1 cellular context compared by ENCODE assay signal in the genomic region with DNA sequence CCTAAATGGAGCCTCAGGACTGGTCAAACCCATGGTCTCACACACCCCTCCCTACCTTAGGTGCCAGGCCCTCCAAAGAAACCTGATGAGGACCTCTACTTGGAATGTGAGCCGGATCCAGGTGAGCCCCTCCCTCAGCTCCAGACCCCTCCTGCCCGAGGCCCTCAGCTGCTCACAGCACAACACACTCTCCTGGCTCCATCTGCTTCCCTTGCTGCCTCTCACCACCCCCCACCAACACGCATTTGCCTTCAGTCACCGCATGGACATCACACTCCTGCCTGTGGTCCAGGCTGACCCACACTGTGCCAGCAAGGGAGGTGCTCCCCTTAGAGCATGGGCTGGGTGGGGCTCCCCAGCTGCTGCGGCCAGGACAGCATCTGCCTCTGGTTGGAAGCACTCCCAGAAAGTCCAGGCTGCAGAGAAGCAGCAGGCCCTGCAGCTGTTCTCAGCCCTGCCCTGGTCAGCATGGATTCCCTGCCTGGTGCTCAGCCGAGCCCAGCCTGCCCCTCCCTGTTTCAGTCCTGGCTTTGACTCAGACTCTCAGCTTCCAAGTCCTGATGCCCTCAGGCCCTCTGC.
TF ChIP-seq lines count a peak whose summit lies in the region.

No MANE protein-coding gene starts in this region.

TF ChIP-seq in SK-N-SH, 30 proteins besides CTCF, POLR2A, EP300 and RAD21 (continued from another document):
- TF ChIP-seq TEAD4 (IDR thresholded peaks at IDR 0.05; ENCODE audit: borderline replicate concordance, insufficient read depth) (no peak), GABPA (IDR thresholded peaks at IDR 0.05; ENCODE audit: low read depth) (no peak), RFX5 (IDR thresholded peaks at IDR 0.05; ENCODE audit: low read length) (no peak), CHD2 (IDR thresholded peaks at IDR 0.05; ENCODE audit: low read length, partially characterized antibody) (peak; percentile 76), SMC3 (IDR thresholded peaks at IDR 0.05; ENCODE audit: low read depth, low read length) (no peak), ELF1 (IDR thresholded peaks at IDR 0.05) (no peak), JUND (IDR thresholded peaks at IDR 0.05) (no peak), YY1 (IDR thresholded peaks at IDR 0.05; ENCODE audit: low read depth) (no peak), MXI1 (IDR thresholded peaks at IDR 0.05; ENCODE audit: low read depth, low read length) (peak; percentile 92), EZH2phosphoT487 (IDR thresholded peaks at IDR 0.05; ENCODE audit: borderline replicate concordance, low read depth) (no peak), GATA2 (CRISPR knock-in tag; IDR thresholded peaks at IDR 0.05) (peak; percentile 50), NRF1 (IDR thresholded peaks at IDR 0.05; ENCODE audit: low read depth, low read length) (no peak), RXRA (IDR thresholded peaks at IDR 0.05; ENCODE audit: borderline replicate concordance, low read depth) (no peak)
- TF ChIP-seq, protein P1, sequence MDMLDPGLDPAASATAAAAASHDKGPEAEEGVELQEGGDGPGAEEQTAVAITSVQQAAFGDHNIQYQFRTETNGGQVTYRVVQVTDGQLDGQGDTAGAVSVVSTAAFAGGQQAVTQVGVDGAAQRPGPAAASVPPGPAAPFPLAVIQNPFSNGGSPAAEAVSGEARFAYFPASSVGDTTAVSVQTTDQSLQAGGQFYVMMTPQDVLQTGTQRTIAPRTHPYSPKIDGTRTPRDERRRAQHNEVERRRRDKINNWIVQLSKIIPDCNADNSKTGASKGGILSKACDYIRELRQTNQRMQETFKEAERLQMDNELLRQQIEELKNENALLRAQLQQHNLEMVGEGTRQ (IDR thresholded peaks at IDR 0.05; ENCODE audit: borderline replicate concordance, low read depth, low read length), result no peak
- TF ChIP-seq, protein P2, sequence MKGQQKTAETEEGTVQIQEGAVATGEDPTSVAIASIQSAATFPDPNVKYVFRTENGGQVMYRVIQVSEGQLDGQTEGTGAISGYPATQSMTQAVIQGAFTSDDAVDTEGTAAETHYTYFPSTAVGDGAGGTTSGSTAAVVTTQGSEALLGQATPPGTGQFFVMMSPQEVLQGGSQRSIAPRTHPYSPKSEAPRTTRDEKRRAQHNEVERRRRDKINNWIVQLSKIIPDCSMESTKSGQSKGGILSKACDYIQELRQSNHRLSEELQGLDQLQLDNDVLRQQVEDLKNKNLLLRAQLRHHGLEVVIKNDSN (IDR thresholded peaks at IDR 0.05; ENCODE audit: borderline replicate concordance, low read depth), result no peak
- TF ChIP-seq, protein P3, sequence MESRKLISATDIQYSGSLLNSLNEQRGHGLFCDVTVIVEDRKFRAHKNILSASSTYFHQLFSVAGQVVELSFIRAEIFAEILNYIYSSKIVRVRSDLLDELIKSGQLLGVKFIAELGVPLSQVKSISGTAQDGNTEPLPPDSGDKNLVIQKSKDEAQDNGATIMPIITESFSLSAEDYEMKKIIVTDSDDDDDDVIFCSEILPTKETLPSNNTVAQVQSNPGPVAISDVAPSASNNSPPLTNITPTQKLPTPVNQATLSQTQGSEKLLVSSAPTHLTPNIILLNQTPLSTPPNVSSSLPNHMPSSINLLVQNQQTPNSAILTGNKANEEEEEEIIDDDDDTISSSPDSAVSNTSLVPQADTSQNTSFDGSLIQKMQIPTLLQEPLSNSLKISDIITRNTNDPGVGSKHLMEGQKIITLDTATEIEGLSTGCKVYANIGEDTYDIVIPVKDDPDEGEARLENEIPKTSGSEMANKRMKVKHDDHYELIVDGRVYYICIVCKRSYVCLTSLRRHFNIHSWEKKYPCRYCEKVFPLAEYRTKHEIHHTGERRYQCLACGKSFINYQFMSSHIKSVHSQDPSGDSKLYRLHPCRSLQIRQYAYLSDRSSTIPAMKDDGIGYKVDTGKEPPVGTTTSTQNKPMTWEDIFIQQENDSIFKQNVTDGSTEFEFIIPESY (IDR thresholded peaks at IDR 0.05; ENCODE audit: borderline replicate concordance, low read depth), result no peak
- TF ChIP-seq, protein P4, sequence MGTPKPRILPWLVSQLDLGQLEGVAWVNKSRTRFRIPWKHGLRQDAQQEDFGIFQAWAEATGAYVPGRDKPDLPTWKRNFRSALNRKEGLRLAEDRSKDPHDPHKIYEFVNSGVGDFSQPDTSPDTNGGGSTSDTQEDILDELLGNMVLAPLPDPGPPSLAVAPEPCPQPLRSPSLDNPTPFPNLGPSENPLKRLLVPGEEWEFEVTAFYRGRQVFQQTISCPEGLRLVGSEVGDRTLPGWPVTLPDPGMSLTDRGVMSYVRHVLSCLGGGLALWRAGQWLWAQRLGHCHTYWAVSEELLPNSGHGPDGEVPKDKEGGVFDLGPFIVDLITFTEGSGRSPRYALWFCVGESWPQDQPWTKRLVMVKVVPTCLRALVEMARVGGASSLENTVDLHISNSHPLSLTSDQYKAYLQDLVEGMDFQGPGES (IDR thresholded peaks at IDR 0.05; ENCODE audit: low read depth, low read length), result no peak
- TF ChIP-seq, protein P5, sequence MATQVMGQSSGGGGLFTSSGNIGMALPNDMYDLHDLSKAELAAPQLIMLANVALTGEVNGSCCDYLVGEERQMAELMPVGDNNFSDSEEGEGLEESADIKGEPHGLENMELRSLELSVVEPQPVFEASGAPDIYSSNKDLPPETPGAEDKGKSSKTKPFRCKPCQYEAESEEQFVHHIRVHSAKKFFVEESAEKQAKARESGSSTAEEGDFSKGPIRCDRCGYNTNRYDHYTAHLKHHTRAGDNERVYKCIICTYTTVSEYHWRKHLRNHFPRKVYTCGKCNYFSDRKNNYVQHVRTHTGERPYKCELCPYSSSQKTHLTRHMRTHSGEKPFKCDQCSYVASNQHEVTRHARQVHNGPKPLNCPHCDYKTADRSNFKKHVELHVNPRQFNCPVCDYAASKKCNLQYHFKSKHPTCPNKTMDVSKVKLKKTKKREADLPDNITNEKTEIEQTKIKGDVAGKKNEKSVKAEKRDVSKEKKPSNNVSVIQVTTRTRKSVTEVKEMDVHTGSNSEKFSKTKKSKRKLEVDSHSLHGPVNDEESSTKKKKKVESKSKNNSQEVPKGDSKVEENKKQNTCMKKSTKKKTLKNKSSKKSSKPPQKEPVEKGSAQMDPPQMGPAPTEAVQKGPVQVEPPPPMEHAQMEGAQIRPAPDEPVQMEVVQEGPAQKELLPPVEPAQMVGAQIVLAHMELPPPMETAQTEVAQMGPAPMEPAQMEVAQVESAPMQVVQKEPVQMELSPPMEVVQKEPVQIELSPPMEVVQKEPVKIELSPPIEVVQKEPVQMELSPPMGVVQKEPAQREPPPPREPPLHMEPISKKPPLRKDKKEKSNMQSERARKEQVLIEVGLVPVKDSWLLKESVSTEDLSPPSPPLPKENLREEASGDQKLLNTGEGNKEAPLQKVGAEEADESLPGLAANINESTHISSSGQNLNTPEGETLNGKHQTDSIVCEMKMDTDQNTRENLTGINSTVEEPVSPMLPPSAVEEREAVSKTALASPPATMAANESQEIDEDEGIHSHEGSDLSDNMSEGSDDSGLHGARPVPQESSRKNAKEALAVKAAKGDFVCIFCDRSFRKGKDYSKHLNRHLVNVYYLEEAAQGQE (IDR thresholded peaks at IDR 0.05; ENCODE audit: low read depth, low read length), result 0 out of 2 replicates have a peak, but pooled peaks have one; percentile 12
- TF ChIP-seq, protein P6, sequence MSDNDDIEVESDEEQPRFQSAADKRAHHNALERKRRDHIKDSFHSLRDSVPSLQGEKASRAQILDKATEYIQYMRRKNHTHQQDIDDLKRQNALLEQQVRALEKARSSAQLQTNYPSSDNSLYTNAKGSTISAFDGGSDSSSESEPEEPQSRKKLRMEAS (IDR thresholded peaks at IDR 0.05; ENCODE audit: low read depth), result peak; percentile 34
